1 cellular context compared by ENCODE assay signal in genomic region chr19:9834726-9835506, GRCh38.
TF ChIP-seq lines count a peak whose summit lies in the region.

TSS of gene PIN1 (plus strand) at chr19:9835318. CDS start at chr19:9835345, 27 bp downstream.

TF ChIP-seq in HepG2, 621 proteins besides CTCF, POLR2A, EP300 and RAD21 (continued from another document and continues in another):
- TF ChIP-seq HNF1A (IDR thresholded peaks at IDR 0.05; ENCODE audit: low read depth) = no peak
- TF ChIP-seq HNF1A (CRISPR knock-in tag; IDR thresholded peaks at IDR 0.05; ENCODE audit: borderline replicate concordance) = 0 out of 2 replicates have a peak, but pooled peaks have one; percentile 61
- no peak for TF ChIP-seq ZNF749 (CRISPR knock-in tag; IDR thresholded peaks at IDR 0.05; ENCODE audit: borderline replicate concordance)
- TF ChIP-seq NR2C2 (CRISPR knock-in tag; IDR thresholded peaks at IDR 0.05; ENCODE audit: borderline replicate concordance) = peak; percentile 67
- TF ChIP-seq SAFB2 (CRISPR knock-in tag; IDR thresholded peaks at IDR 0.05; ENCODE audit: borderline replicate concordance, low read depth) = 0 out of 2 replicates have a peak, but pooled peaks have one; percentile 73
- TF ChIP-seq MZF1 (CRISPR knock-in tag; IDR thresholded peaks at IDR 0.05; ENCODE audit: borderline replicate concordance) = no peak
- TF ChIP-seq GZF1 (CRISPR knock-in tag; IDR thresholded peaks at IDR 0.05) = no peak
- peak; percentile 39 for TF ChIP-seq ZNF335 (CRISPR knock-in tag; IDR thresholded peaks at IDR 0.05)
- TF ChIP-seq HNRNPLL (IDR thresholded peaks at IDR 0.05; ENCODE audit: low read depth, low read length, poor library complexity, severe bottlenecking) = peak; percentile 78
- TF ChIP-seq CBFB (CRISPR knock-in tag; IDR thresholded peaks at IDR 0.05) = peak; percentile 12; the same call in 1 of the 2 replicates
- TF ChIP-seq SP4 (CRISPR knock-in tag; IDR thresholded peaks at IDR 0.05) = peak; percentile 99
- peak; percentile 24; the same call in 1 of the 2 replicates for TF ChIP-seq NCOA1 (CRISPR knock-in tag; IDR thresholded peaks at IDR 0.05)
- peak; percentile 74 for TF ChIP-seq THAP11 (CRISPR knock-in tag; IDR thresholded peaks at IDR 0.05)
- TF ChIP-seq GPBP1L1 (CRISPR knock-in tag; IDR thresholded peaks at IDR 0.05) = no peak
- no peak for TF ChIP-seq ZNF546 (CRISPR knock-in tag; conservative IDR thresholded peaks at IDR 0.05)
- peak; percentile 7; the same call in 1 of the 2 replicates for TF ChIP-seq MYC (CRISPR knock-in tag; IDR thresholded peaks at IDR 0.05; ENCODE audit: borderline replicate concordance)
- TF ChIP-seq KDM5A (IDR thresholded peaks at IDR 0.05; ENCODE audit: borderline replicate concordance, low read length) = peak; percentile 61; the same call in 1 of the 2 replicates
- TF ChIP-seq PHF21A (CRISPR knock-in tag; IDR thresholded peaks at IDR 0.05) = 0 out of 2 replicates have a peak, but pooled peaks have one; percentile 6
- TF ChIP-seq ATF1 (CRISPR knock-in tag; IDR thresholded peaks at IDR 0.05) = peak; percentile 57; the same call in 1 of the 2 replicates
- no peak for TF ChIP-seq RERE (CRISPR knock-in tag; IDR thresholded peaks at IDR 0.05; ENCODE audit: low read depth)
- no peak for TF ChIP-seq ZNF672 (CRISPR knock-in tag; IDR thresholded peaks at IDR 0.05)
- peak; percentile 45 for TF ChIP-seq KMT2A (CRISPR knock-in tag; IDR thresholded peaks at IDR 0.05)
- TF ChIP-seq ZBTB7A (CRISPR knock-in tag; IDR thresholded peaks at IDR 0.05) = peak; percentile 57; the same call in 1 of the 2 replicates
- peak; percentile 24; the same call in 1 of the 2 replicates for TF ChIP-seq ZNF350 (CRISPR knock-in tag; IDR thresholded peaks at IDR 0.05; ENCODE audit: borderline replicate concordance, low read depth)
- TF ChIP-seq KDM2A (CRISPR knock-in tag; IDR thresholded peaks at IDR 0.05; ENCODE audit: borderline replicate concordance, low read depth) = peak; percentile 83
- TF ChIP-seq ZNF276 (CRISPR knock-in tag; IDR thresholded peaks at IDR 0.05; ENCODE audit: low read depth) = no peak
- TF ChIP-seq IRF2 (CRISPR knock-in tag; IDR thresholded peaks at IDR 0.05) = peak; percentile 40; the same call in 1 of the 2 replicates
- 0 out of 2 replicates have a peak, but pooled peaks have one; percentile 24 for TF ChIP-seq RCOR2 (CRISPR knock-in tag; IDR thresholded peaks at IDR 0.05)
- peak; percentile 54; the same call in 1 of the 2 replicates for TF ChIP-seq ZFY (CRISPR knock-in tag; IDR thresholded peaks at IDR 0.05)
- peak; percentile 61 for TF ChIP-seq HDAC1 (CRISPR knock-in tag; IDR thresholded peaks at IDR 0.05)
- TF ChIP-seq TFAP4 (IDR thresholded peaks at IDR 0.05; ENCODE audit: borderline replicate concordance, low read depth) = peak; percentile 47; the same call in 1 of the 2 replicates
- TF ChIP-seq GABPB1 (CRISPR knock-in tag; IDR thresholded peaks at IDR 0.05) = peak; percentile 83
- peak; percentile 27; the same call in 1 of the 2 replicates for TF ChIP-seq E2F5 (CRISPR knock-in tag; conservative IDR thresholded peaks at IDR 0.05)
- peak; percentile 29 for TF ChIP-seq PAXIP1 (CRISPR knock-in tag; conservative IDR thresholded peaks at IDR 0.05)
- TF ChIP-seq HMGXB3 (CRISPR knock-in tag; IDR thresholded peaks at IDR 0.05; ENCODE audit: borderline replicate concordance) = no peak
